22 cellular contexts compared by ENCODE assay signal in the genomic region with DNA sequence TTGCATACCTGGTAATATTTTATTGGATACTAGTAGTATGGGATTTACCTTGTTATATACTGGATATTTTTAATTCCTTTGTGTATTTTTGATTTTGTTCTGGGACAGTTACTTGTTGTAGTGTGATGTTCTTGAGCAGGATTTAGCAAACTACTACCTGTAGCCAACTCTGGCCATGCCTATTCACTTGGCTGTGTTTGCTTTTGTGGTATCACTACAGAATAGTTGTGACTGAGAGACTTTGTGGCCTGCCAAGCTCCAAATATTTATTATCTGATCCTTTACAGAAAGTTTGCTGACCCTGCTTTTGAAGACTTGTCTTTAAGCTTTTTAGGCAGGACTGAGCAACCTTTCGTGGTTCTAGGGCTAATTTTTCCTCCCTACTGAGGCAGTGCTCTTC. TPM values are rescaled to one million over a fixed set of nuclear protein-coding genes. Genes with fewer than 3 reads are reported as not detected.
A peak's percentile ranks its signal among the peaks of the same experiment; 100 is the strongest.
DNase-seq lines count a peak whose midpoint lies in the region; ATAC-seq and TF ChIP-seq lines count a peak whose summit lies in the region.
"Had no signal": no experiment of that assay in that cellular context is flagged by ENCODE, and none has a peak within 500 bp of the region (broad histone marks: within the 10 kb centered on the region; RNA-seq: fewer than 3 reads in every experiment).

No MANE protein-coding gene starts in this region.

- no peak overlapping the region; the same call in 1 of the 2 replicates for H3K9ac ChIP-seq in KMS-11

- no peak for TF ChIP-seq POLR2A in testis (IDR thresholded peaks at IDR 0.05)

- H3F3A ChIP-seq in GM23338 (replicated peaks; ENCODE audit: low read depth): no peaks in the 10 kb centered on the region

- H3K27me3 ChIP-seq in KMS-11 (ENCODE audit: insufficient read depth, low read depth) (no peaks in the 10 kb centered on the region), testis (no peaks in the 10 kb centered on the region), GM23338 (ENCODE audit: insufficient read depth) (no peaks in the 10 kb centered on the region)
- H3K27me3 ChIP-seq: BE2C, transverse colon had no signal

- peak overlapping the region; percentile 10; the same call in 1 of the 2 replicates for H3K4me2 ChIP-seq in KMS-11
- no peak overlapping the region for H3K4me2 ChIP-seq in GM23338
- H3K4me2 ChIP-seq: smooth muscle cell had no signal

- 84 to 86% methylated on average over 1 of the region's 1 CpG for WGBS in testis, 2 donors

- no peak for DNase-seq in activated CD8-positive, alpha-beta memory T cell treated with anti-CD3 and anti-CD28 coated beads, Interleukin-2, amount 10 ng/mL, durations not matched to agents 7 days and 5 days
- no peak for DNase-seq in activated CD8-positive, alpha-beta memory T cell treated with anti-CD3 and anti-CD28 coated beads, Interleukin-2, amount 50 U/mL, for 48 hours
- no peak for DNase-seq in central memory CD8-positive, alpha-beta T cell (ENCODE audit: low spot score in 2 of 2)
- DNase-seq in testis (no peak), islet precursor cell (no peak), GM23338 (ENCODE audit: low spot score) (no peak), NOMO-1 treated with dmso at 0.1 percent for 144 hours (lab: John Stamatoyannopoulos, UW; ENCODE audit: unreplicated experiment) (no peak)
- DNase-seq: activated CD8-positive, alpha-beta memory T cell treated with anti-CD3 and anti-CD28 coated beads for 24 hours; activated naive CD8-positive, alpha-beta T cell treated with anti-CD3 and anti-CD28 coated beads, Interleukin-2, amount 10 ng/mL, durations not matched to agents 7 days and 5 days; BE2C; COR-L47; DMS79; effector memory CD4-positive, alpha-beta T cell; kidney glomerular epithelial cell; mammary epithelial cell; NCI-H69; stimulated activated naive CD4-positive, alpha-beta T cell; T-helper 9 cell; transverse colon had no signal

- H3K4me3 Mint-ChIP-seq in activated CD8-positive, alpha-beta memory T cell treated with anti-CD3 and anti-CD28 coated beads, Interleukin-2, amount 10 ng/mL, durations not matched to agents 7 days and 5 days: no peak overlapping the region
- H3K4me3 Mint-ChIP-seq in central memory CD8-positive, alpha-beta T cell: peak overlapping the region; percentile 81
- no peak overlapping the region for H3K4me3 Mint-ChIP-seq in GM23338
- H3K4me3 Mint-ChIP-seq: brain had no signal

- CTCF ChIA-PET in activated CD8-positive, alpha-beta memory T cell treated with anti-CD3 and anti-CD28 coated beads, Interleukin-2, amount 10 ng/mL, durations not matched to agents 7 days and 5 days (lab: Charles Lee): interaction anchor here (1.3 to 5.1 kb wide), 4 partner anchors 10 to 38 kb away, joined by 3 to 59 read pairs (median 10); partner anchors contain the start of gene ZCCHC4

- H3K4me1 ChIP-seq in KMS-11 (ENCODE audit: low read depth, poor library complexity, severe bottlenecking) (peaks cover 15% of the 10 kb centered on the region), testis (peaks cover 13% of the 10 kb centered on the region), GM23338 (ENCODE audit: insufficient read depth) (no peaks in the 10 kb centered on the region)
- H3K4me1 ChIP-seq: BE2C had no signal

- no peaks in the 10 kb centered on the region for H3K9me2 ChIP-seq in GM23338 (ENCODE audit: insufficient read depth)

- no peaks in the 10 kb centered on the region for H3K27me3 Mint-ChIP-seq in activated CD8-positive, alpha-beta memory T cell treated with anti-CD3 and anti-CD28 coated beads, Interleukin-2, amount 10 ng/mL, durations not matched to agents 7 days and 5 days
- H3K27me3 Mint-ChIP-seq in central memory CD8-positive, alpha-beta T cell: no peaks in the 10 kb centered on the region
- no peaks in the 10 kb centered on the region for H3K27me3 Mint-ChIP-seq in GM23338 (ENCODE audit: insufficient read depth, low read depth, poor library complexity)
- H3K27me3 Mint-ChIP-seq: activated naive CD8-positive, alpha-beta T cell treated with anti-CD3 and anti-CD28 coated beads, Interleukin-2, amount 10 ng/mL, durations not matched to agents 7 days and 5 days; brain had no signal

- peaks cover 19% of the 10 kb centered on the region for H3K4me1 Mint-ChIP-seq in activated CD8-positive, alpha-beta memory T cell treated with anti-CD3 and anti-CD28 coated beads, Interleukin-2, amount 10 ng/mL, durations not matched to agents 7 days and 5 days
- H3K4me1 Mint-ChIP-seq in central memory CD8-positive, alpha-beta T cell: peaks cover 12% of the 10 kb centered on the region
- H3K4me1 Mint-ChIP-seq in GM23338: no peaks in the 10 kb centered on the region
- H3K4me1 Mint-ChIP-seq: brain had no signal

- H4K20me1 ChIP-seq in KMS-11 (ENCODE audit: insufficient read depth) (no peaks in the 10 kb centered on the region), GM23338 (replicated peaks; ENCODE audit: insufficient read depth) (no peaks in the 10 kb centered on the region; the same call in 1 of the 2 replicates)

- no peak for ATAC-seq in activated CD8-positive, alpha-beta memory T cell treated with anti-CD3 and anti-CD28 coated beads, Interleukin-2, amount 10 ng/mL, durations not matched to agents 7 days and 5 days
- ATAC-seq in central memory CD8-positive, alpha-beta T cell (replicated peaks; ENCODE audit: extremely low read depth, poor library complexity, severe bottlenecking): no peak
- no peak for ATAC-seq in GM23338

- H3K9me3 ChIP-seq in testis: no peaks in the 10 kb centered on the region
- H3K9me3 ChIP-seq: BE2C, transverse colon had no signal

- H3K36me3 ChIP-seq in KMS-11 (ENCODE audit: insufficient read depth) (no peaks in the 10 kb centered on the region), testis (ENCODE audit: low read depth, missing control alignments) (no peaks in the 10 kb centered on the region), GM23338 (ENCODE audit: insufficient read depth) (no peaks in the 10 kb centered on the region)
- H3K36me3 ChIP-seq: BE2C had no signal

- H3K79me2 ChIP-seq in KMS-11 (ENCODE audit: insufficient read depth, low read depth) (no peaks in the 10 kb centered on the region), GM23338 (replicated peaks; ENCODE audit: insufficient read depth) (no peaks in the 10 kb centered on the region)

- intact Hi-C loops in testis (cut with DNase I; ENCODE audit: low total_unique reads): no loop called here

- H3K27ac ChIP-seq in KMS-11 (peak overlapping the region; percentile 42; the same call in 1 of the 2 replicates), testis (peak overlapping the region; percentile 61 to 71), GM23338 (ENCODE audit: low read depth) (no peak overlapping the region)

- no peak overlapping the region for H2AFZ ChIP-seq in KMS-11 (ENCODE audit: low read depth)
- no peak overlapping the region for H2AFZ ChIP-seq in GM23338

- no peaks in the 10 kb centered on the region for H3K9me3 Mint-ChIP-seq in activated CD8-positive, alpha-beta memory T cell treated with anti-CD3 and anti-CD28 coated beads, Interleukin-2, amount 10 ng/mL, durations not matched to agents 7 days and 5 days (ENCODE audit: low read depth)
- no peaks in the 10 kb centered on the region for H3K9me3 Mint-ChIP-seq in central memory CD8-positive, alpha-beta T cell
- H3K9me3 Mint-ChIP-seq in GM23338: no peaks in the 10 kb centered on the region; the same call in 2 of the 3 replicates
- H3K9me3 Mint-ChIP-seq: activated naive CD8-positive, alpha-beta T cell treated with anti-CD3 and anti-CD28 coated beads, Interleukin-2, amount 10 ng/mL, durations not matched to agents 7 days and 5 days; brain had no signal

- TF ChIP-seq CTCF in KMS-11 (conservative IDR thresholded peaks at IDR 0.05; ENCODE audit: low read depth, low read length) (no peak), testis (IDR thresholded peaks at IDR 0.05) (no peak), GM23338 (conservative IDR thresholded peaks at IDR 0.05; ENCODE audit: low read depth in 2 of 2) (no peak)

- peaks cover 7% of the 10 kb centered on the region for H3K36me3 Mint-ChIP-seq in activated CD8-positive, alpha-beta memory T cell treated with anti-CD3 and anti-CD28 coated beads, Interleukin-2, amount 10 ng/mL, durations not matched to agents 7 days and 5 days
- H3K36me3 Mint-ChIP-seq in central memory CD8-positive, alpha-beta T cell (ENCODE audit: insufficient read depth): peaks cover 7% of the 10 kb centered on the region
- no peaks in the 10 kb centered on the region for H3K36me3 Mint-ChIP-seq in GM23338 (ENCODE audit: low read depth)
- H3K36me3 Mint-ChIP-seq: brain had no signal

- H3K4me3 ChIP-seq in KMS-11 (IDR thresholded peaks at IDR 0.05; ENCODE audit: insufficient read depth, low read depth, low read length): no peak overlapping the region
- no peak overlapping the region for H3K4me3 ChIP-seq in testis
- no peak overlapping the region for H3K4me3 ChIP-seq in GM23338
- H3K4me3 ChIP-seq: smooth muscle cell, transverse colon had no signal

- H3K27ac Mint-ChIP-seq in activated CD8-positive, alpha-beta memory T cell treated with anti-CD3 and anti-CD28 coated beads, Interleukin-2, amount 10 ng/mL, durations not matched to agents 7 days and 5 days: peak overlapping the region; percentile 98
- H3K27ac Mint-ChIP-seq in central memory CD8-positive, alpha-beta T cell (ENCODE audit: low read depth): peak overlapping the region; percentile 97
- H3K27ac Mint-ChIP-seq in GM23338: no peak overlapping the region

RNA-seq across cellular contexts. Expression of gene ZCCHC4, which starts 17.8 kb away (rescaled TPM):
- total RNA-seq in activated CD8-positive, alpha-beta memory T cell treated with anti-CD3 and anti-CD28 coated beads, Interleukin-2, amount 10 ng/mL, durations not matched to agents 7 days and 5 days: 10 to 100 TPM; 11.1 to 13.8 TPM
- total RNA-seq in testis: 10 to 100 TPM; 27.3 to 27.5 TPM
- 10.3 TPM for polyA plus RNA-seq in testis (ENCODE audit: insufficient read depth, low read depth, low replicate concordance)
- 17.9 and 22.4 TPM in 2 replicates for total RNA-seq in GM23338 (2014; rRNA removed; shearing (Covaris generic))
- 8.7 and 11.3 TPM in 2 replicates for polyA plus RNA-seq in GM23338 (2016; fragmentation: Nextera tagmentation; extraction: Ambion mirVana)

RNA-seq across cellular contexts. Expression of gene ANAPC4, which starts 46.7 kb away (rescaled TPM):
- total RNA-seq in activated CD8-positive, alpha-beta memory T cell treated with anti-CD3 and anti-CD28 coated beads, Interleukin-2, amount 10 ng/mL, durations not matched to agents 7 days and 5 days: 10 to 100 TPM; 48.7 to 56.0 TPM
- total RNA-seq in testis: 10 to 100 TPM; 35.3 to 43.5 TPM
- polyA plus RNA-seq in testis (ENCODE audit: insufficient read depth, low read depth, low replicate concordance) (16.1 TPM), GM23338 (2016; fragmentation: Nextera tagmentation; extraction: Ambion mirVana) (25.0 and 34.3 TPM in 2 replicates)
- 44.6 and 46.2 TPM in 2 replicates for total RNA-seq in GM23338 (2014; rRNA removed; shearing (Covaris generic))
